8 cellular contexts compared by ENCODE assay signal in genomic region chr9:62684833-62685647, GRCh38.
A peak's percentile ranks its signal among the peaks of the same experiment; 100 is the strongest.
ATAC-seq lines count a peak whose summit lies in the region.
"Not testable (repeated sequence)": the region's sequence is repeated elsewhere in the genome, so short reads cannot be mapped to it uniquely, and the experiment has no call there.

No MANE protein-coding gene starts in this region.

- not testable (repeated sequence) for H3K4me1 Mint-ChIP-seq in stimulated activated memory B cell treated with anti-CD40 and anti-IgM and Interleukin-4, amounts not matched to agents 10 μg/mL and 1 μg/mL and 100 μg/mL, for 72 hours

- not testable (repeated sequence) for H3K27ac Mint-ChIP-seq in stimulated activated memory B cell treated with anti-CD40 and anti-IgM and Interleukin-4, amounts not matched to agents 10 μg/mL and 1 μg/mL and 100 μg/mL, for 72 hours

- H3K9me3 Mint-ChIP-seq in stimulated activated memory B cell treated with anti-CD40 and anti-IgM and Interleukin-4, amounts not matched to agents 10 μg/mL and 1 μg/mL and 100 μg/mL, for 72 hours, result not testable (repeated sequence)

- not testable (repeated sequence) for H3K36me3 Mint-ChIP-seq in stimulated activated memory B cell treated with anti-CD40 and anti-IgM and Interleukin-4, amounts not matched to agents 10 μg/mL and 1 μg/mL and 100 μg/mL, for 72 hours

- not testable (repeated sequence) for H3K4me3 Mint-ChIP-seq in stimulated activated memory B cell treated with anti-CD40 and anti-IgM and Interleukin-4, amounts not matched to agents 10 μg/mL and 1 μg/mL and 100 μg/mL, for 72 hours

- ATAC-seq in GM18858 (IDR thresholded peaks at IDR 0.05; ENCODE audit: unreplicated experiment) (peak; percentile 79), GM19324 (IDR thresholded peaks at IDR 0.05; ENCODE audit: low FRiP score, unreplicated experiment) (peak; percentile 77), GM21367 (IDR thresholded peaks at IDR 0.05; ENCODE audit: unreplicated experiment) (peak; percentile 75), GM21723 (IDR thresholded peaks at IDR 0.05; ENCODE audit: unreplicated experiment) (peak; percentile 65), HG02840 (IDR thresholded peaks at IDR 0.05; ENCODE audit: low FRiP score, unreplicated experiment) (peak; percentile 63), HG03097 (IDR thresholded peaks at IDR 0.05; ENCODE audit: low FRiP score, unreplicated experiment) (peak; percentile 58), HG03457 (IDR thresholded peaks at IDR 0.05; ENCODE audit: unreplicated experiment) (peak; percentile 70)
- ATAC-seq in stimulated activated memory B cell treated with anti-CD40 and anti-IgM and Interleukin-4, amounts not matched to agents 10 μg/mL and 1 μg/mL and 100 μg/mL, for 72 hours, result peak; percentile 90

- H3K27me3 Mint-ChIP-seq in stimulated activated memory B cell treated with anti-CD40 and anti-IgM and Interleukin-4, amounts not matched to agents 10 μg/mL and 1 μg/mL and 100 μg/mL, for 72 hours, result not testable (repeated sequence)

Comparison
In these comparisons a context has a peak if more than half of its experiments do, and no peak if none do; other contexts are left out.
1. Peak in every context shown above with its lines: ATAC-seq.